In the genomic region with DNA sequence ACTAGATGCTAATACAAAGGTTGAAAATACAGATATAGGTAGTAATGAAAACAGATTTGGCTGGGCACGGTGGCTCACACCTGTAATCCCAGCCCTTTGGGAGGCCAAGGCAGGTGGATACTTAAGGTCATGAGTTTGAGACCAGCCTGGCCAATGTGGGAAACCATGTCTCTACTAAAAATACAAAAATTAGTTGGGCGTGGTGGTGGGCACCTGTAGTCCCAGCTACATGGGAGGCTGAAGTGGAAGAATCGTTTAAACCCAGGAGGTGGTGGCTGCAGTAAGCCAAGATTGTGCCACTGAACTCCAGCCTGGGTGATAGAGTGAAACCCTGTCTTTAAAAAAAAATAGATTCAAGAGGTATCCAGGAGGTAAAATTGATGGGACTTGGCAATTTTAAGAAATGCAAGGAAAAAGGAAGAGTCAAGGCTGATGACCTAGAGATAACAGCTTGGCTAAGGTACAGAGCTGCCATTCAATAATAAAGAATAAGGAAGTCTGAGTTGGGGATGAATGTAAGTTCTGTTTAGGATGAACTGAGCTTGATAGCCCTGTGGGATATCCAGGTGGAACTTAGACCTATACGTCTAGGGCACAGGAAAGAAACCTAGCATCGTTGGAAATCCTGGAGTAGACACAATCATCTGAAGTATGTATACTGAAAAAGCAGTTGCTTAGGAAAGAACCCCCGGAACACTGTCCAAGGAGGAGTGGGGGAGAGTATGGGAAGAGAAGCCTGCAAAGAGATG, we compare ENCODE assay signal across 15 cellular contexts. TPM values are rescaled to one million over a fixed set of nuclear protein-coding genes. Genes with fewer than 3 reads are reported as not detected.
DNase-seq lines count a peak whose midpoint lies in the region; ATAC-seq and TF ChIP-seq lines count a peak whose summit lies in the region.
"Had no signal": no experiment of that assay in that cellular context is flagged by ENCODE, and none has a peak within 500 bp of the region (broad histone marks: within the 10 kb centered on the region; RNA-seq: fewer than 3 reads in every experiment).

No MANE protein-coding gene starts in this region.

- H3K4me2 ChIP-seq in HCT116 (ENCODE audit: low read length) (no peak overlapping the region), MM.1S (ENCODE audit: low read depth, low read length) (no peak overlapping the region)
- H3K4me2 ChIP-seq: KMS-11 had no signal

- intact Hi-C loops in HCT116 (cut with micrococcal nuclease) = no loop called here

- peaks cover 44% of the 10 kb centered on the region for H3F3A ChIP-seq in MM.1S (ENCODE audit: insufficient read depth, low read length)

- no peak overlapping the region for H2AFZ ChIP-seq in HCT116 (ENCODE audit: low read depth, low read length, poor library complexity, severe bottlenecking)
- H2AFZ ChIP-seq in MM.1S (ENCODE audit: low read length) = no peak overlapping the region
- H2AFZ ChIP-seq: parathyroid adenoma had no signal

- no peak for DNase-seq in CD4-positive, CD25-positive, alpha-beta regulatory T cell
- no peak for DNase-seq in HCT116 (ENCODE audit: low read depth, low spot score)
- no peak for DNase-seq in activated naive CD8-positive, alpha-beta T cell treated with anti-CD3 and anti-CD28 coated beads, Interleukin-2, amount 50 U/mL, for 24 hours
- DNase-seq in SJCRH30 = no peak
- DNase-seq in MM.1S = no peak
- DNase-seq: effector CD8-positive, alpha-beta T cell; heart left ventricle; NCI-H2227 treated with DMSO at 0.1 percent for 48 hours; stimulated activated CD4-positive, alpha-beta T cell treated with anti-CD3 and anti-CD28 coated beads, Interleukin-1b, Interleukin-23, amount 100 ng/mL, for 48 hours had no signal

- no peaks in the 10 kb centered on the region for H3K9me2 ChIP-seq in HCT116 (ENCODE audit: insufficient read depth)
- no peaks in the 10 kb centered on the region for H3K9me2 ChIP-seq in MM.1S (replicated peaks; ENCODE audit: insufficient read depth, low read length)

- H3K4me1 ChIP-seq in CD4-positive, CD25-positive, alpha-beta regulatory T cell (ENCODE audit: control insufficient read depth, insufficient read depth, low read length, poor library complexity, severe bottlenecking) = no peaks in the 10 kb centered on the region
- H3K4me1 ChIP-seq in HCT116 (ENCODE audit: control insufficient read depth in 1 of 2, insufficient read depth in 2 of 2, low read length in 2 of 2) = peaks cover 0 to 9% of the 10 kb centered on the region in 2 experiments; a peak in 1 of 4 replicates
- peaks cover 18% of the 10 kb centered on the region for H3K4me1 ChIP-seq in SJCRH30
- no peaks in the 10 kb centered on the region for H3K4me1 ChIP-seq in MM.1S (ENCODE audit: low read length)

- peaks cover 6% of the 10 kb centered on the region for H3K79me2 ChIP-seq in HCT116 (ENCODE audit: insufficient read depth, low read length)
- H3K79me2 ChIP-seq in MM.1S (ENCODE audit: low read length) = peaks cover 3% of the 10 kb centered on the region
- H3K79me2 ChIP-seq: parathyroid adenoma had no signal

- no TSS peak for BruUV-seq in HCT116 (replicated peaks; lab: Mats Ljungman, UMichigan)

- H3K4me3 ChIP-seq in CD4-positive, CD25-positive, alpha-beta regulatory T cell (ENCODE audit: low read depth, low read length) = no peak overlapping the region
- H3K4me3 ChIP-seq in HCT116 (replicated peaks in 1 of 2; ENCODE audit: low read depth in 1 of 2, low read length in 2 of 2) = no peak overlapping the region
- H3K4me3 ChIP-seq in SJCRH30 = no peak overlapping the region
- H3K4me3 ChIP-seq in MM.1S (ENCODE audit: low read length) = no peak overlapping the region
- H3K4me3 ChIP-seq: heart left ventricle had no signal

- peaks cover 10% of the 10 kb centered on the region; the same call in 1 of the 2 replicates for H4K20me1 ChIP-seq in HCT116 (ENCODE audit: insufficient read depth)
- H4K20me1 ChIP-seq in MM.1S (ENCODE audit: insufficient read depth, low read length) = peaks cover 5% of the 10 kb centered on the region; the same call in 1 of the 2 replicates

- POLR2A ChIA-PET in HCT116 (lab: Charles Lee) = interaction anchor here (1.1 to 15.3 kb wide), 8 partner anchors 8 to 157 kb away, joined by 3 to 236 read pairs (median 3); partner anchors contain the start of genes MAT2A and SH2D6

- no peak overlapping the region for H3K4me3 Mint-ChIP-seq in CD4-positive, CD25-positive, alpha-beta regulatory T cell
- no peak overlapping the region for H3K4me3 Mint-ChIP-seq in activated naive CD8-positive, alpha-beta T cell treated with anti-CD3 and anti-CD28 coated beads, Interleukin-2, amount 50 U/mL, for 24 hours
- no peak overlapping the region for H3K4me3 Mint-ChIP-seq in nephron
- H3K4me3 Mint-ChIP-seq: stimulated activated naive CD8-positive, alpha-beta T cell treated with anti-CD3 and anti-CD28 coated beads, Interleukin-15, Interleukin-2, amounts not matched to agents 100 ng/mL and 50 ng/mL, for 24 hours had no signal

- CTCF ChIA-PET in HCT116 (lab: Charles Lee) = interaction anchor here (0.9 to 5.0 kb wide), 3 partner anchors 9 to 128 kb away, joined by 3 to 118 read pairs (median 3); partner anchors contain the start of genes MAT2A and SH2D6

- H3K4me1 Mint-ChIP-seq in CD4-positive, CD25-positive, alpha-beta regulatory T cell = peaks cover 0 to 10% (median 7%) of the 10 kb centered on the region in 4 donors
- H3K4me1 Mint-ChIP-seq in activated naive CD8-positive, alpha-beta T cell treated with anti-CD3 and anti-CD28 coated beads, Interleukin-2, amount 50 U/mL, for 24 hours = peaks cover 9% of the 10 kb centered on the region
- peaks cover 31% of the 10 kb centered on the region for H3K4me1 Mint-ChIP-seq in nephron

- no peaks in the 10 kb centered on the region for H3K9me3 ChIP-seq in CD4-positive, CD25-positive, alpha-beta regulatory T cell (ENCODE audit: control insufficient read depth in 2 of 2, low read length in 2 of 2)
- H3K9me3 ChIP-seq in HCT116 (ENCODE audit: control insufficient read depth in 1 of 2, insufficient read depth in 1 of 2, low read depth in 1 of 2, low read length in 2 of 2) (no peaks in the 10 kb centered on the region), SJCRH30 (replicated peaks) (no peaks in the 10 kb centered on the region), MM.1S (replicated peaks; ENCODE audit: insufficient read depth, low read length) (no peaks in the 10 kb centered on the region)
- H3K9me3 ChIP-seq: heart left ventricle had no signal

- no peaks in the 10 kb centered on the region for H3K27me3 Mint-ChIP-seq in CD4-positive, CD25-positive, alpha-beta regulatory T cell
- H3K27me3 Mint-ChIP-seq in activated naive CD8-positive, alpha-beta T cell treated with anti-CD3 and anti-CD28 coated beads, Interleukin-2, amount 50 U/mL, for 24 hours = no peaks in the 10 kb centered on the region
- H3K27me3 Mint-ChIP-seq in nephron (ENCODE audit: low read depth) = no peaks in the 10 kb centered on the region
- H3K27me3 Mint-ChIP-seq: stimulated activated naive CD8-positive, alpha-beta T cell treated with anti-CD3 and anti-CD28 coated beads, Interleukin-15, Interleukin-2, amounts not matched to agents 100 ng/mL and 50 ng/mL, for 24 hours had no signal

- RAD21 ChIA-PET in HCT116 (lab: Charles Lee; ENCODE audit: low non-redundant PET in 1 of 2, low total read pairs in 2 of 2, uncharacterized antibody in 2 of 2, unreplicated experiment in 2 of 2) = interaction anchor here in 1 of 2 experiments (1.4 kb wide), 1 partner anchor 128 kb away, joined by 3 read pairs; no protein-coding TSS in a partner anchor

- no peak for TF ChIP-seq POLR2A in HCT116 (IDR thresholded peaks at IDR 0.05; ENCODE audit: borderline replicate concordance, extremely low read depth, insufficient read depth, insufficient read length)

- H3K9ac ChIP-seq in HCT116 (ENCODE audit: low read length) (no peak overlapping the region), MM.1S (ENCODE audit: low read length) (no peak overlapping the region)
- H3K9ac ChIP-seq: KMS-11, parathyroid adenoma had no signal

- TF ChIP-seq RAD21 in HCT116 (IDR thresholded peaks at IDR 0.05; ENCODE audit: low read depth) = no peak

- H3K27me3 ChIP-seq in CD4-positive, CD25-positive, alpha-beta regulatory T cell (ENCODE audit: control insufficient read depth, insufficient read depth, low read length) = no peaks in the 10 kb centered on the region
- no peaks in the 10 kb centered on the region for H3K27me3 ChIP-seq in HCT116 (ENCODE audit: insufficient read depth, low read length)
- H3K27me3 ChIP-seq in SJCRH30 = peaks cover 6% of the 10 kb centered on the region
- no peaks in the 10 kb centered on the region for H3K27me3 ChIP-seq in MM.1S (replicated peaks; ENCODE audit: insufficient read depth, low read length)
- H3K27me3 ChIP-seq: heart left ventricle had no signal

- TF ChIP-seq CTCF in HCT116 (IDR thresholded peaks at IDR 0.05 in 2 of 3, conservative IDR thresholded peaks at IDR 0.05 in 1 of 3; ENCODE audit: borderline replicate concordance in 1 of 3, insufficient read depth in 1 of 3, low read depth in 2 of 3, low read length in 2 of 3) = no peak
- no peak for TF ChIP-seq CTCF in nephron (IDR thresholded peaks at IDR 0.05; ENCODE audit: unreplicated experiment in 3 of 3)
- TF ChIP-seq CTCF in MM.1S (IDR thresholded peaks at IDR 0.05; ENCODE audit: low read length) = no peak

- ATAC-seq in CD4-positive, CD25-positive, alpha-beta regulatory T cell (ENCODE audit: low read depth in 2 of 2) = no peak
- ATAC-seq in HCT116 (no peak), GM18498 (IDR thresholded peaks at IDR 0.05; ENCODE audit: unreplicated experiment) (no peak)
- no peak for ATAC-seq in activated naive CD8-positive, alpha-beta T cell treated with anti-CD3 and anti-CD28 coated beads, Interleukin-2, amount 50 U/mL, for 24 hours
- ATAC-seq: activated CD4-positive, CD25-positive, alpha-beta regulatory T cell treated with anti-CD3 and anti-CD28 coated beads, Interleukin-2, amount 50 U/mL, for 24 hours had no signal

- peaks cover 33% of the 10 kb centered on the region for H3K36me3 Mint-ChIP-seq in CD4-positive, CD25-positive, alpha-beta regulatory T cell
- H3K36me3 Mint-ChIP-seq in activated naive CD8-positive, alpha-beta T cell treated with anti-CD3 and anti-CD28 coated beads, Interleukin-2, amount 50 U/mL, for 24 hours (ENCODE audit: low read depth) = peaks cover 45% of the 10 kb centered on the region
- H3K36me3 Mint-ChIP-seq in nephron (ENCODE audit: low read depth) = peaks cover 78% of the 10 kb centered on the region

- H3K27ac Mint-ChIP-seq in CD4-positive, CD25-positive, alpha-beta regulatory T cell = peak overlapping the region in 2 of 3 donors; percentile 26 to 32
- H3K27ac Mint-ChIP-seq in activated naive CD8-positive, alpha-beta T cell treated with anti-CD3 and anti-CD28 coated beads, Interleukin-2, amount 50 U/mL, for 24 hours = peak overlapping the region; percentile 6
- peak overlapping the region; percentile 37 to 77 (median 73) for H3K27ac Mint-ChIP-seq in nephron
- H3K27ac Mint-ChIP-seq: stimulated activated naive CD8-positive, alpha-beta T cell treated with anti-CD3 and anti-CD28 coated beads, Interleukin-15, Interleukin-2, amounts not matched to agents 100 ng/mL and 50 ng/mL, for 24 hours had no signal

- H3K36me3 ChIP-seq in CD4-positive, CD25-positive, alpha-beta regulatory T cell (ENCODE audit: control insufficient read depth, insufficient read depth, low read length) = peaks cover 57% of the 10 kb centered on the region
- H3K36me3 ChIP-seq in HCT116 (ENCODE audit: control insufficient read depth in 1 of 2, insufficient read depth in 2 of 2, low read length in 2 of 2) = peaks cover 16 to 56% of the 10 kb centered on the region in 2 experiments; a peak in 3 of 4 replicates
- peaks cover 80% of the 10 kb centered on the region for H3K36me3 ChIP-seq in SJCRH30
- peaks cover 3% of the 10 kb centered on the region for H3K36me3 ChIP-seq in MM.1S (replicated peaks; ENCODE audit: insufficient read depth, low read length)

- H3K9me3 Mint-ChIP-seq in CD4-positive, CD25-positive, alpha-beta regulatory T cell = no peaks in the 10 kb centered on the region
- no peaks in the 10 kb centered on the region for H3K9me3 Mint-ChIP-seq in activated naive CD8-positive, alpha-beta T cell treated with anti-CD3 and anti-CD28 coated beads, Interleukin-2, amount 50 U/mL, for 24 hours
- H3K9me3 Mint-ChIP-seq in nephron = no peaks in the 10 kb centered on the region
- H3K9me3 Mint-ChIP-seq: stimulated activated naive CD8-positive, alpha-beta T cell treated with anti-CD3 and anti-CD28 coated beads, Interleukin-15, Interleukin-2, amounts not matched to agents 100 ng/mL and 50 ng/mL, for 24 hours had no signal

- H3K27ac ChIP-seq in CD4-positive, CD25-positive, alpha-beta regulatory T cell (ENCODE audit: insufficient read depth, low read length, poor library complexity, severe bottlenecking) = no peak overlapping the region
- H3K27ac ChIP-seq in HCT116 (ENCODE audit: low read depth, low read length) (no peak overlapping the region), SJCRH30 (no peak overlapping the region), MM.1S (ENCODE audit: low read length) (no peak overlapping the region)
- H3K27ac ChIP-seq: parathyroid adenoma had no signal

RNA-seq across cellular contexts. Expression of gene MAT2A, which starts 9.1 kb away (rescaled TPM):
- 137 TPM for total RNA-seq in CD4-positive, CD25-positive, alpha-beta regulatory T cell
- polyA plus RNA-seq in CD4-positive, CD25-positive, alpha-beta regulatory T cell = 100 to 1,000 TPM in 3 of 4 donors, 10 to 100 TPM in 1; 82.2 to 141 (median 108) TPM
- 444 TPM for total RNA-seq in HCT116 (2021; ENCODE audit: unreplicated experiment)
- 132 and 245 TPM in 2 replicates for polyA plus RNA-seq in HCT116 (2012)
- total RNA-seq in SJCRH30 (2014; rRNA removed; shearing (Covaris generic)) = 218 and 291 TPM in 2 replicates

RNA-seq across cellular contexts. Expression of gene GGCX, which starts 13.3 kb away (rescaled TPM):
- total RNA-seq in CD4-positive, CD25-positive, alpha-beta regulatory T cell = 20.0 TPM
- 10 to 100 TPM; 16.7 to 28.1 (median 17.7) TPM for polyA plus RNA-seq in CD4-positive, CD25-positive, alpha-beta regulatory T cell
- 43.5 TPM for total RNA-seq in HCT116 (2021; ENCODE audit: unreplicated experiment)
- polyA plus RNA-seq in HCT116 (2012) = 30.1 and 32.5 TPM in 2 replicates
- total RNA-seq in SJCRH30 (2014; rRNA removed; shearing (Covaris generic)) = 37.0 and 38.9 TPM in 2 replicates

RNA-seq across cellular contexts. Expression of gene VAMP8, which starts 29.4 kb away (rescaled TPM):
- total RNA-seq in CD4-positive, CD25-positive, alpha-beta regulatory T cell = 105 TPM
- 100 to 1,000 TPM; 393 to 484 (median 437) TPM for polyA plus RNA-seq in CD4-positive, CD25-positive, alpha-beta regulatory T cell
- 52.6 TPM for total RNA-seq in HCT116 (2021; ENCODE audit: unreplicated experiment)
- polyA plus RNA-seq in HCT116 (2012) = 69.9 and 85.7 TPM in 2 replicates
- 51.3 and 54.7 TPM in 2 replicates for total RNA-seq in SJCRH30 (2014; rRNA removed; shearing (Covaris generic))

RNA-seq across cellular contexts. Expression of gene VAMP5, which starts 36.2 kb away (rescaled TPM):
- 54.8 TPM for total RNA-seq in CD4-positive, CD25-positive, alpha-beta regulatory T cell
- 100 to 1,000 TPM; 155 to 215 (median 185) TPM for polyA plus RNA-seq in CD4-positive, CD25-positive, alpha-beta regulatory T cell
- total RNA-seq in HCT116 (2021; ENCODE audit: unreplicated experiment) = 1.9 TPM
- polyA plus RNA-seq in HCT116 (2012) = 2.5 and 5.1 TPM in 2 replicates
- total RNA-seq in SJCRH30 (2014; rRNA removed; shearing (Covaris generic)) = not detected in 2 replicates

RNA-seq across cellular contexts. Expression of gene RNF181, which starts 47.5 kb away (rescaled TPM):
- total RNA-seq in CD4-positive, CD25-positive, alpha-beta regulatory T cell = 47.0 TPM
- polyA plus RNA-seq in CD4-positive, CD25-positive, alpha-beta regulatory T cell = 100 to 1,000 TPM; 233 to 297 (median 251) TPM
- 77.5 TPM for total RNA-seq in HCT116 (2021; ENCODE audit: unreplicated experiment)
- polyA plus RNA-seq in HCT116 (2012) = 270 and 278 TPM in 2 replicates
- 91.1 and 111 TPM in 2 replicates for total RNA-seq in SJCRH30 (2014; rRNA removed; shearing (Covaris generic))

Comparison
In these comparisons a context has a peak if more than half of its experiments do, and no peak if none do; other contexts are left out.
1. H3K27ac Mint-ChIP-seq: peak in every context shown above with its lines; median percentile 73 in nephron; 29 in CD4-positive, CD25-positive, alpha-beta regulatory T cell; 6 in activated naive CD8-positive, alpha-beta T cell treated with anti-CD3 and anti-CD28 coated beads, Interleukin-2, amount 50 U/mL, for 24 hours.